1 cellular context compared by ENCODE assay signal in the genomic region with DNA sequence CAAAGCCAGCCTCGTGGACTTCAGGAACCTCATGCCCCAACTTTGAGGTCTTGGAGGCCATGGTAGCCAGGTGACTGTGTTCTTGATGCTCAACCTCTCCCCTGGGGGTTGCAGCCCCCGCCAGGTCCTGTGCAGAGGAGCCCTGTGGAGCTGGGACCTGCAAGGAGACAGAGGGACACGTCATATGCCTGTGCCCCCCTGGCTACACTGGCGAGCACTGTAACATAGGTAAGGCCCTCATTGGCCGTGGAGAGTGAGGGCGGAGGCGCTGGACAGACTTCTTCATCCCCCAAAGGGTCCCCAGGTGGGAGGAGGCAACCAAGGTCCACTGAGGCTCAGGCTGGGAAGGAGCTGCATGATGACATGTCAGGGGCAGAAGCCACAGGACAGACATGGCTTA.
TF ChIP-seq lines count a peak whose summit lies in the region.

No MANE protein-coding gene starts in this region.

TF ChIP-seq in K562, 482 proteins besides CTCF, POLR2A, EP300 and RAD21:
- TF ChIP-seq ZNF436 (CRISPR knock-in tag; IDR thresholded peaks at IDR 0.05) = no peak
